In the genomic region with DNA sequence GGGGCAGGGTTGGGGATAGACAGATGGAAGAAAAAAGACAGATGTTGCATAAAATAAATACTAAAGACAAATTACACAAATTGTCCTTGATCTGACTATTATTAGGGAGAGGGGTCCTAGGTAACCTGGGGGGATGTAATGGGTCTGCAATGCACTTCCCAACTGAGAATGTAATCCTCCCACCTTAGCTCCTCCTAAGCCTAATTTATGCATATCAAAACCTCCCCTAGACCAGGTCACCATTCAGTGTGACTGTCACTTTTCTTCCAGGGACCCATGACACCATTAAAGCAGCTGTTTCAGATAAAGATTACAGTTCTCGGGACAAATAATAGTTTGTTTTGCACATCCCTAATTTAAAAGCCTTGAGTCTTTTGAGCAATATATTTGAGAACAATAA, we compare ENCODE assay signal across 14 cellular contexts.
DNase-seq lines count a peak whose midpoint lies in the region; TF ChIP-seq lines count a peak whose summit lies in the region.
"Had no signal": no experiment of that assay in that cellular context is flagged by ENCODE, and none has a peak within 500 bp of the region (broad histone marks: within the 10 kb centered on the region; RNA-seq: fewer than 3 reads in every experiment).

No MANE protein-coding gene starts in this region.

- peaks cover 65% of the 10 kb centered on the region for H3K4me1 Mint-ChIP-seq in endodermal cell

- H3K9me3 Mint-ChIP-seq in endodermal cell: no peaks in the 10 kb centered on the region

- no peak overlapping the region for H2AK5ac ChIP-seq in mesendoderm (ENCODE audit: low read length)

- DNase-seq in endodermal cell (peak; percentile 45), mesendoderm (peak; percentile 70), MV-4-11 (lab: John Stamatoyannopoulos, UW) (no peak), NCI-H510A treated with DMSO at 0.1 percent for 48 hours (lab: John Stamatoyannopoulos, UW) (no peak)
- no peak for DNase-seq in stimulated activated CD4-positive, alpha-beta T cell treated with anti-CD3 and anti-CD28 coated beads, Interleukin-15, amount 100 ng/mL, for 24 hours
- DNase-seq: DMS79 treated with DMSO at 0.1 percent for 48 hours, H7, OCI-M1, SHP77 had no signal

- no peak overlapping the region for H2BK120ac ChIP-seq in mesendoderm (ENCODE audit: low read depth, low read length)

- H3K4ac ChIP-seq in mesendoderm (ENCODE audit: low read depth, low read length): peak overlapping the region; percentile 79

- H2BK15ac ChIP-seq in mesendoderm (replicated peaks; ENCODE audit: low read depth): no peak overlapping the region

- H3K4me3 ChIP-seq in HUES6 (ENCODE audit: low read depth, low read length) (peak overlapping the region; percentile 9), endodermal cell (ENCODE audit: low read length) (no peak overlapping the region), mesendoderm (ENCODE audit: low read length) (no peak overlapping the region)
- H3K4me3 ChIP-seq: BLaER1 treated with 17β-estradiol and CSF1 and Interleukin-3, amounts not matched to agents 10 nM and 100 nM; K562; SK-N-MC had no signal

- H3K27me3 Mint-ChIP-seq in endodermal cell (ENCODE audit: insufficient read depth): no peaks in the 10 kb centered on the region

- H3K18ac ChIP-seq in mesendoderm (ENCODE audit: low read length): peak overlapping the region; percentile 45

- H3K27me3 ChIP-seq in HUES6 (ENCODE audit: control insufficient read depth, insufficient read depth, low read length) (no peaks in the 10 kb centered on the region), endodermal cell (ENCODE audit: control insufficient read depth, insufficient read depth, low read length, poor library complexity, severe bottlenecking) (no peaks in the 10 kb centered on the region), mesendoderm (ENCODE audit: insufficient read depth, low read length, poor library complexity) (no peaks in the 10 kb centered on the region)
- H3K27me3 ChIP-seq: BLaER1 treated with 17β-estradiol and CSF1 and Interleukin-3, amounts not matched to agents 10 nM and 100 nM had no signal

- peak overlapping the region; percentile 68 for H3K27ac Mint-ChIP-seq in endodermal cell

- peaks cover 47% of the 10 kb centered on the region for H3K4me1 ChIP-seq in ES-I3 (ENCODE audit: insufficient read depth, low read length)
- peaks cover 59% of the 10 kb centered on the region for H3K4me1 ChIP-seq in HUES6 (ENCODE audit: control insufficient read depth, insufficient read depth, low read length)
- H3K4me1 ChIP-seq in endodermal cell (ENCODE audit: control insufficient read depth, insufficient read depth, low read length): peaks cover 15% of the 10 kb centered on the region
- peaks cover 7% of the 10 kb centered on the region for H3K4me1 ChIP-seq in mesendoderm (ENCODE audit: control insufficient read depth, low read depth, low read length)

- H4K8ac ChIP-seq in mesendoderm (ENCODE audit: low read depth, low read length): no peak overlapping the region

- H3K9me3 ChIP-seq in ES-I3 (ENCODE audit: control insufficient read depth, insufficient read depth, low read length) (no peaks in the 10 kb centered on the region), HUES6 (ENCODE audit: control insufficient read depth, insufficient read depth, low read depth, low read length) (no peaks in the 10 kb centered on the region), endodermal cell (ENCODE audit: control insufficient read depth, low read length) (no peaks in the 10 kb centered on the region)
- H3K9me3 ChIP-seq: BLaER1 treated with 17β-estradiol and CSF1 and Interleukin-3, amounts not matched to agents 10 nM and 100 nM had no signal

- no peak overlapping the region for H4K5ac ChIP-seq in mesendoderm (ENCODE audit: low read length)

- no peak for TF ChIP-seq CTCF in endodermal cell (conservative IDR thresholded peaks at IDR 0.05)

- H3K4me3 Mint-ChIP-seq in endodermal cell: no peak overlapping the region

- H3K4me2 ChIP-seq in mesendoderm (ENCODE audit: low read length): no peak overlapping the region
- H3K4me2 ChIP-seq: BLaER1 treated with 17β-estradiol and CSF1 and Interleukin-3, amounts not matched to agents 10 nM and 100 nM had no signal

- H3K27ac ChIP-seq in HUES6 (ENCODE audit: low read depth, low read length) (peak overlapping the region; percentile 69; the same call in 1 of the 2 replicates), endodermal cell (ENCODE audit: low read depth, low read length) (peak overlapping the region; percentile 72), mesendoderm (ENCODE audit: low read depth, low read length) (peak overlapping the region; percentile 49)
- H3K27ac ChIP-seq: BLaER1 treated with 17β-estradiol and CSF1 and Interleukin-3, amounts not matched to agents 10 nM and 100 nM; SK-N-MC had no signal

- H3K79me2 ChIP-seq in mesendoderm (ENCODE audit: control insufficient read depth, insufficient read depth, low read length): no peaks in the 10 kb centered on the region

- H3K36me3 Mint-ChIP-seq in endodermal cell (ENCODE audit: low read depth): no peaks in the 10 kb centered on the region

- H3K36me3 ChIP-seq in ES-I3 (ENCODE audit: insufficient read depth, low read length): no peaks in the 10 kb centered on the region
- no peaks in the 10 kb centered on the region for H3K36me3 ChIP-seq in HUES6 (ENCODE audit: control insufficient read depth, insufficient read depth, low read length)
- H3K36me3 ChIP-seq in endodermal cell (ENCODE audit: control insufficient read depth, insufficient read depth, low read length): no peaks in the 10 kb centered on the region
- H3K36me3 ChIP-seq in mesendoderm (ENCODE audit: control insufficient read depth, insufficient read depth, low read length): no peaks in the 10 kb centered on the region
- H3K36me3 ChIP-seq: BLaER1 treated with 17β-estradiol and CSF1 and Interleukin-3, amounts not matched to agents 10 nM and 100 nM had no signal

- H3K23ac ChIP-seq in mesendoderm (ENCODE audit: low read length): no peak overlapping the region

- no peaks in the 10 kb centered on the region for H3K79me1 ChIP-seq in mesendoderm (ENCODE audit: low read length)

- peak overlapping the region; percentile 44 for H3K56ac ChIP-seq in mesendoderm (ENCODE audit: low read length)

- WGBS in endodermal cell (ENCODE audit: insufficient coverage in 1 of 2, insufficient read length in 1 of 2), 2 experiments: 50% methylated on average over 1 of the region's 1 CpG; no CpG with 5 or more reads in 1 of the 2 experiments
- no CpG with 5 or more reads among the region's 1 CpG for WGBS in mesendoderm (ENCODE audit: extremely low coverage, insufficient coverage, low lambda C conversion rate)

- H3K9ac ChIP-seq in ES-I3 (ENCODE audit: low read depth, low read length) (peak overlapping the region; percentile 23; the same call in 1 of the 2 replicates), HUES6 (ENCODE audit: low read length) (peak overlapping the region; percentile 24), endodermal cell (ENCODE audit: extremely low read depth, low read length, poor library complexity, severe bottlenecking) (no peak overlapping the region), mesendoderm (ENCODE audit: low read length) (no peak overlapping the region)
- H3K9ac ChIP-seq: BLaER1 treated with 17β-estradiol and CSF1 and Interleukin-3, amounts not matched to agents 10 nM and 100 nM had no signal

- no peak overlapping the region for H2BK5ac ChIP-seq in mesendoderm (ENCODE audit: low read length)

Comparison
In these comparisons a context has a peak if more than half of its experiments do, and no peak if none do; other contexts are left out.
1. H3K9ac ChIP-seq: peak in ES-I3 (single experiment) and HUES6 (single experiment); none in endodermal cell (single experiment) and mesendoderm (single experiment).
2. DNase-seq: peak in endodermal cell (single experiment) and mesendoderm (single experiment); none in MV-4-11 (single experiment), NCI-H510A treated with DMSO at 0.1 percent for 48 hours (single experiment) and stimulated activated CD4-positive, alpha-beta T cell treated with anti-CD3 and anti-CD28 coated beads, Interleukin-15, amount 100 ng/mL, for 24 hours (single experiment).
3. Peak in every context shown above with its lines, with median percentiles within 50 percentile points of each other: H3K27ac ChIP-seq.